In genomic region chr5:38796000-38796738, GRCh38 we compare ENCODE assay signal across 14 cellular contexts. TPM values are rescaled to one million over a fixed set of nuclear protein-coding genes. Genes with fewer than 3 reads are reported as not detected.
DNase-seq lines count a peak whose midpoint lies in the region; ATAC-seq, FAIRE-seq and TF ChIP-seq lines count a peak whose summit lies in the region.
"Had no signal": no experiment of that assay in that cellular context is flagged by ENCODE, and none has a peak within 500 bp of the region (broad histone marks: within the 10 kb centered on the region; RNA-seq: fewer than 3 reads in every experiment).

No MANE protein-coding gene starts in this region.

- no peaks in the 10 kb centered on the region for H3K36me3 Mint-ChIP-seq in stimulated activated effector memory CD8-positive, alpha-beta T cell treated with anti-CD3 and anti-CD28 coated beads, Interleukin-12 subunit alpha, Interleukin-12 subunit beta, amount 100 ng/mL, for 72 hours
- no peaks in the 10 kb centered on the region for H3K36me3 Mint-ChIP-seq in stimulated activated memory B cell treated with anti-CD40 and anti-IgM and Interleukin-4, amounts not matched to agents 10 μg/mL and 1 μg/mL and 100 μg/mL, for 72 hours
- H3K36me3 Mint-ChIP-seq in activated CD4-positive, alpha-beta T cell treated with anti-CD3 and anti-CD28 coated beads, Interleukin-2, amount 10 ng/mL, durations not matched to agents 7 days and 5 days (ENCODE audit: low read depth) = no peaks in the 10 kb centered on the region
- H3K36me3 Mint-ChIP-seq: naive thymus-derived CD4-positive, alpha-beta T cell had no signal

- intact Hi-C loops in kidney (cut with DNase I) = no loop called here

- H3K9ac ChIP-seq in kidney (ENCODE audit: low read length in 2 of 2) = no peak overlapping the region

- peak; percentile 18 for ATAC-seq in stimulated activated effector memory CD8-positive, alpha-beta T cell treated with anti-CD3 and anti-CD28 coated beads, Interleukin-12 subunit alpha, Interleukin-12 subunit beta, amount 100 ng/mL, for 72 hours
- ATAC-seq in stimulated activated memory B cell treated with anti-CD40 and anti-IgM and Interleukin-4, amounts not matched to agents 10 μg/mL and 1 μg/mL and 100 μg/mL, for 72 hours = no peak
- no peak for ATAC-seq in GM21786 (IDR thresholded peaks at IDR 0.05; ENCODE audit: unreplicated experiment)
- ATAC-seq: naive thymus-derived CD4-positive, alpha-beta T cell had no signal

- peaks cover 8% of the 10 kb centered on the region for H3K27me3 Mint-ChIP-seq in stimulated activated memory B cell treated with anti-CD40 and anti-IgM and Interleukin-4, amounts not matched to agents 10 μg/mL and 1 μg/mL and 100 μg/mL, for 72 hours
- peaks cover 8% of the 10 kb centered on the region for H3K27me3 Mint-ChIP-seq in activated CD4-positive, alpha-beta T cell treated with anti-CD3 and anti-CD28 coated beads, Interleukin-2, amount 10 ng/mL, durations not matched to agents 7 days and 5 days

- H3K4me3 ChIP-seq in cardiac fibroblast (replicated peaks in 1 of 2; ENCODE audit: low read depth in 2 of 2, low read length in 2 of 2) (no peak overlapping the region), kidney (ENCODE audit: low read length in 2 of 2) (no peak overlapping the region)
- H3K4me3 ChIP-seq: skin epidermis had no signal

- H3K27ac ChIP-seq in kidney (ENCODE audit: low read depth in 2 of 2, low read length in 2 of 2) = no peak overlapping the region

- TF ChIP-seq CTCF in cardiac fibroblast (IDR thresholded peaks at IDR 0.05; ENCODE audit: low read depth, low read length) (no peak), kidney (IDR thresholded peaks at IDR 0.05; ENCODE audit: borderline replicate concordance, extremely low read depth, insufficient read depth) (no peak)

- no peak for FAIRE-seq in kidney (lab: Jason Lieb, UNC)

- H3K4me3 Mint-ChIP-seq in stimulated activated effector memory CD8-positive, alpha-beta T cell treated with anti-CD3 and anti-CD28 coated beads, Interleukin-12 subunit alpha, Interleukin-12 subunit beta, amount 100 ng/mL, for 72 hours = no peak overlapping the region
- H3K4me3 Mint-ChIP-seq in stimulated activated memory B cell treated with anti-CD40 and anti-IgM and Interleukin-4, amounts not matched to agents 10 μg/mL and 1 μg/mL and 100 μg/mL, for 72 hours = no peak overlapping the region
- H3K4me3 Mint-ChIP-seq in activated CD4-positive, alpha-beta T cell treated with anti-CD3 and anti-CD28 coated beads, Interleukin-2, amount 10 ng/mL, durations not matched to agents 7 days and 5 days = no peak overlapping the region
- H3K4me3 Mint-ChIP-seq: naive thymus-derived CD4-positive, alpha-beta T cell had no signal

- DNase-seq in ELR (ENCODE audit: low read depth) = peak; percentile 58
- peak; percentile 15 to 51 for DNase-seq in cardiac fibroblast (ENCODE audit: low read depth in 2 of 2)
- DNase-seq in kidney = peak; percentile 86
- no peak for DNase-seq in stimulated activated effector memory CD8-positive, alpha-beta T cell treated with anti-CD3 and anti-CD28 coated beads, Interleukin-12 subunit alpha, Interleukin-12 subunit beta, amount 100 ng/mL, for 72 hours (ENCODE audit: low spot score in 2 of 2)
- DNase-seq in activated CD4-positive, alpha-beta T cell treated with anti-CD3 and anti-CD28 coated beads, Interleukin-2, amount 10 ng/mL, durations not matched to agents 7 days and 5 days = no peak
- no peak for DNase-seq in epidermal melanocyte (ENCODE audit: insufficient read length, low spot score)
- DNase-seq: activated CD4-positive, alpha-beta T cell treated with anti-CD3 and anti-CD28 coated beads for 48 hours; central memory CD4-positive, alpha-beta T cell; DMS 273 treated with DMSO at 0.1 percent for 48 hours; naive thymus-derived CD4-positive, alpha-beta T cell; NCI-H2081 treated with DMSO at 0.1 percent for 48 hours had no signal

- CTCF ChIA-PET in activated CD4-positive, alpha-beta T cell treated with anti-CD3 and anti-CD28 coated beads, Interleukin-2, amount 10 ng/mL, durations not matched to agents 7 days and 5 days (lab: Charles Lee) = no interaction called here

- H3K9me3 Mint-ChIP-seq in stimulated activated effector memory CD8-positive, alpha-beta T cell treated with anti-CD3 and anti-CD28 coated beads, Interleukin-12 subunit alpha, Interleukin-12 subunit beta, amount 100 ng/mL, for 72 hours = no peaks in the 10 kb centered on the region
- H3K9me3 Mint-ChIP-seq in stimulated activated memory B cell treated with anti-CD40 and anti-IgM and Interleukin-4, amounts not matched to agents 10 μg/mL and 1 μg/mL and 100 μg/mL, for 72 hours = no peaks in the 10 kb centered on the region
- no peaks in the 10 kb centered on the region for H3K9me3 Mint-ChIP-seq in activated CD4-positive, alpha-beta T cell treated with anti-CD3 and anti-CD28 coated beads, Interleukin-2, amount 10 ng/mL, durations not matched to agents 7 days and 5 days
- H3K9me3 Mint-ChIP-seq: naive thymus-derived CD4-positive, alpha-beta T cell had no signal

- H3K36me3 ChIP-seq in kidney (ENCODE audit: control insufficient read depth in 1 of 2, insufficient read depth in 2 of 2, low read length in 2 of 2) = no peaks in the 10 kb centered on the region

- no peaks in the 10 kb centered on the region for H3K4me1 Mint-ChIP-seq in stimulated activated effector memory CD8-positive, alpha-beta T cell treated with anti-CD3 and anti-CD28 coated beads, Interleukin-12 subunit alpha, Interleukin-12 subunit beta, amount 100 ng/mL, for 72 hours
- H3K4me1 Mint-ChIP-seq in stimulated activated memory B cell treated with anti-CD40 and anti-IgM and Interleukin-4, amounts not matched to agents 10 μg/mL and 1 μg/mL and 100 μg/mL, for 72 hours = no peaks in the 10 kb centered on the region
- H3K4me1 Mint-ChIP-seq in activated CD4-positive, alpha-beta T cell treated with anti-CD3 and anti-CD28 coated beads, Interleukin-2, amount 10 ng/mL, durations not matched to agents 7 days and 5 days = no peaks in the 10 kb centered on the region

- POLR2A ChIA-PET in activated CD4-positive, alpha-beta T cell treated with anti-CD3 and anti-CD28 coated beads, Interleukin-2, amount 10 ng/mL, durations not matched to agents 7 days and 5 days (lab: Charles Lee) = no interaction called here

- H3K27ac Mint-ChIP-seq in stimulated activated effector memory CD8-positive, alpha-beta T cell treated with anti-CD3 and anti-CD28 coated beads, Interleukin-12 subunit alpha, Interleukin-12 subunit beta, amount 100 ng/mL, for 72 hours = no peak overlapping the region
- no peak overlapping the region for H3K27ac Mint-ChIP-seq in stimulated activated memory B cell treated with anti-CD40 and anti-IgM and Interleukin-4, amounts not matched to agents 10 μg/mL and 1 μg/mL and 100 μg/mL, for 72 hours
- H3K27ac Mint-ChIP-seq in activated CD4-positive, alpha-beta T cell treated with anti-CD3 and anti-CD28 coated beads, Interleukin-2, amount 10 ng/mL, durations not matched to agents 7 days and 5 days = no peak overlapping the region
- H3K27ac Mint-ChIP-seq: naive thymus-derived CD4-positive, alpha-beta T cell had no signal

- peaks cover 0 to 2% of the 10 kb centered on the region in 2 donors for H3K4me1 ChIP-seq in kidney (ENCODE audit: control insufficient read depth in 1 of 2, insufficient read depth in 1 of 2, low read depth in 1 of 2, low read length in 2 of 2)

- H3K9me3 ChIP-seq in kidney (ENCODE audit: control insufficient read depth in 1 of 2, low read length in 2 of 2) = no peaks in the 10 kb centered on the region

RNA-seq across cellular contexts. Expression of gene OSMR, which starts 49.6 kb away (rescaled TPM):
- 118 TPM for total RNA-seq in kidney
- polyA plus RNA-seq in kidney (ENCODE audit: insufficient read depth, low read depth, low replicate concordance) = 12.9 TPM
- total RNA-seq in activated CD4-positive, alpha-beta T cell treated with anti-CD3 and anti-CD28 coated beads, Interleukin-2, amount 10 ng/mL, durations not matched to agents 7 days and 5 days = not detected
- total RNA-seq: naive thymus-derived CD4-positive, alpha-beta T cell had no signal

Comparison
In these comparisons a context has a peak if more than half of its experiments do, and no peak if none do; other contexts are left out.
1. DNase-seq: peak in ELR (single experiment), cardiac fibroblast (2 of 2) and kidney (single experiment); none in stimulated activated effector memory CD8-positive, alpha-beta T cell treated with anti-CD3 and anti-CD28 coated beads, Interleukin-12 subunit alpha, Interleukin-12 subunit beta, amount 100 ng/mL, for 72 hours (0 of 2), activated CD4-positive, alpha-beta T cell treated with anti-CD3 and anti-CD28 coated beads, Interleukin-2, amount 10 ng/mL, durations not matched to agents 7 days and 5 days (single experiment) and epidermal melanocyte (single experiment).
2. RNA of gene OSMR, which starts 49.6 kb away (total RNA-seq): 118 TPM in kidney (single experiment); not detected in activated CD4-positive, alpha-beta T cell treated with anti-CD3 and anti-CD28 coated beads, Interleukin-2, amount 10 ng/mL, durations not matched to agents 7 days and 5 days; every median in the first group is over 100 times any median in the second.